19 cellular contexts compared by ENCODE assay signal in genomic region chr9:13111778-13112177, GRCh38.
"Had no signal": no experiment of that assay in that cellular context is flagged by ENCODE, and none has a peak within 500 bp of the region (broad histone marks: within the 10 kb centered on the region; RNA-seq: fewer than 3 reads in every experiment).

No MANE protein-coding gene starts in this region.

- DNase-seq: activated CD4-positive, alpha-beta T cell treated with anti-CD3 and anti-CD28 coated beads, Interleukin-2, amount 10 ng/mL, durations not matched to agents 24 days and 14 days; activated CD4-positive, alpha-beta T cell treated with anti-CD3 and anti-CD28 coated beads, Interleukin-2, amount 50 U/mL, for 4 hours; activated CD8-positive, alpha-beta T cell treated with anti-CD3 and anti-CD28 coated beads for 36 hours; activated effector memory CD4-positive, alpha-beta T cell treated with anti-CD3 and anti-CD28 coated beads, Interleukin-2, amount 50 U/mL, for 16 hours; activated naive CD4-positive, alpha-beta T cell; activated naive CD4-positive, alpha-beta T cell treated with anti-CD3 and anti-CD28 coated beads, Interleukin-2, amount 50 U/mL, for 16 hours; activated naive CD8-positive, alpha-beta T cell treated with anti-CD3 and anti-CD28 coated beads for 36 hours; activated T-cell treated with anti-CD3 and anti-CD28 coated beads, Interleukin-2, amount 50 U/mL, for 1 hour; activated T-cell treated with anti-CD3 and anti-CD28 coated beads, Interleukin-2, amount 50 U/mL, for 72 hours; NCI-H1417 treated with DMSO at 0.1 percent for 48 hours; NCI-H226; SJCRH30; T1000 had no signal

- H3K9me3 ChIP-seq: SJCRH30 had no signal

- H3K27me3 ChIP-seq: SJCRH30 had no signal

- H3K27ac Mint-ChIP-seq: activated CD4-positive, alpha-beta T cell treated with anti-CD3 and anti-CD28 coated beads, Interleukin-2, amount 10 ng/mL, durations not matched to agents 24 days and 14 days; activated CD8-positive, alpha-beta T cell treated with anti-CD3 and anti-CD28 coated beads for 36 hours; activated naive CD8-positive, alpha-beta T cell treated with anti-CD3 and anti-CD28 coated beads for 36 hours; activated T-cell treated with anti-CD3 and anti-CD28 coated beads, Interleukin-2, amount 50 U/mL, for 72 hours; activated T-helper 17 cell treated with anti-CD3 and anti-CD28 coated beads, Interleukin-2, amount 50 U/mL, for 72 hours had no signal

- H3K36me3 Mint-ChIP-seq: activated naive CD8-positive, alpha-beta T cell treated with anti-CD3 and anti-CD28 coated beads for 36 hours had no signal

- H3K4me1 ChIP-seq: SJCRH30 had no signal

- H3K4me1 Mint-ChIP-seq: activated CD4-positive, alpha-beta T cell treated with anti-CD3 and anti-CD28 coated beads, Interleukin-2, amount 10 ng/mL, durations not matched to agents 24 days and 14 days; activated naive CD8-positive, alpha-beta T cell treated with anti-CD3 and anti-CD28 coated beads for 36 hours; activated T-helper 17 cell treated with anti-CD3 and anti-CD28 coated beads, Interleukin-2, amount 50 U/mL, for 72 hours had no signal

- FAIRE-seq: bronchial epithelial cell, K562 had no signal

- ATAC-seq: activated CD8-positive, alpha-beta T cell treated with anti-CD3 and anti-CD28 coated beads for 36 hours; activated T-cell treated with anti-CD3 and anti-CD28 coated beads, Interleukin-2, amount 50 U/mL, for 72 hours; activated T-helper 17 cell treated with anti-CD3 and anti-CD28 coated beads, Interleukin-2, amount 50 U/mL, for 72 hours; K562; Panc1 had no signal

- H3K9me3 Mint-ChIP-seq: activated CD4-positive, alpha-beta T cell treated with anti-CD3 and anti-CD28 coated beads, Interleukin-2, amount 10 ng/mL, durations not matched to agents 24 days and 14 days; activated T-helper 17 cell treated with anti-CD3 and anti-CD28 coated beads, Interleukin-2, amount 50 U/mL, for 72 hours; brain had no signal

- H3K27ac ChIP-seq: SJCRH30, SK-N-MC had no signal

- H3K4me3 ChIP-seq: K562, SJCRH30, SK-N-MC had no signal

- H3K4me3 Mint-ChIP-seq: activated CD4-positive, alpha-beta T cell treated with anti-CD3 and anti-CD28 coated beads, Interleukin-2, amount 10 ng/mL, durations not matched to agents 24 days and 14 days; activated CD8-positive, alpha-beta T cell treated with anti-CD3 and anti-CD28 coated beads for 36 hours; activated naive CD8-positive, alpha-beta T cell treated with anti-CD3 and anti-CD28 coated beads for 36 hours; activated T-cell treated with anti-CD3 and anti-CD28 coated beads, Interleukin-2, amount 50 U/mL, for 72 hours; activated T-helper 17 cell treated with anti-CD3 and anti-CD28 coated beads, Interleukin-2, amount 50 U/mL, for 72 hours had no signal

- H3K27me3 Mint-ChIP-seq: activated CD4-positive, alpha-beta T cell treated with anti-CD3 and anti-CD28 coated beads, Interleukin-2, amount 10 ng/mL, durations not matched to agents 24 days and 14 days; activated CD8-positive, alpha-beta T cell treated with anti-CD3 and anti-CD28 coated beads for 36 hours; activated naive CD8-positive, alpha-beta T cell treated with anti-CD3 and anti-CD28 coated beads for 36 hours; activated T-helper 17 cell treated with anti-CD3 and anti-CD28 coated beads, Interleukin-2, amount 50 U/mL, for 72 hours; brain had no signal
